18 cellular contexts compared by ENCODE assay signal in the genomic region with DNA sequence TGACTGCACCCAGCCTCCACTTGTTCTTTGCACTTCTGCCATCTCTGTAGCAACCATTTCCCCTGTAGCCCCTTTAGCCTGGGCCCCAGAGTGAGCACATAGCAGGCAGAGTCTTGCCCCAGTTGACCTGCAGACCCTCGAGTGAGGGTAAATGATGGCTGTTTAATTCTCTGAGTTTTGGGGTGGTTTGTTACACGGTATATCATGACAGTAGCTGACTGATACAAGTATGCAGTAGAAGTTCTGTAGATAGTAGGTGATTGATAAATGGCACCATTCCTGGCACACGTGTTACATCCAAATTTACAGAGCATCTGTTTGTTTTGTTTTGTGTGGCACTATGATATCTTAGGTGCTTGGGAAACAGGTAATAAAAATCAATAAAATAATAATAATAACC. TPM values are rescaled to one million over a fixed set of nuclear protein-coding genes. Genes with fewer than 3 reads are reported as not detected.
DNase-seq lines count a peak whose midpoint lies in the region; ATAC-seq and TF ChIP-seq lines count a peak whose summit lies in the region.
"Had no signal": no experiment of that assay in that cellular context is flagged by ENCODE, and none has a peak within 500 bp of the region (broad histone marks: within the 10 kb centered on the region; RNA-seq: fewer than 3 reads in every experiment).

No MANE protein-coding gene starts in this region.

- intact Hi-C loops in posterior vena cava (cut with DNase I) = no loop called here
- intact Hi-C loops in activated T-helper 1 cell treated with anti-CD3 and anti-CD28 coated beads, Interleukin-12 subunit alpha, Interleukin-12 subunit beta, Interleukin-2, Interleukin-4 antibody, amounts not matched to agents 30 ng/mL and 10 ng/mL and 1 ng/mL, durations not matched to agents 14 hours and 24 hours and 36 hours (cut with micrococcal nuclease) = no loop called here

- ATAC-seq in HG02642 (IDR thresholded peaks at IDR 0.05; ENCODE audit: poor library complexity, unreplicated experiment) (no peak), GM18873 (IDR thresholded peaks at IDR 0.05; ENCODE audit: low FRiP score, unreplicated experiment) (no peak), GM18519 (IDR thresholded peaks at IDR 0.05; ENCODE audit: low FRiP score, unreplicated experiment) (no peak)

- H3K4me2 ChIP-seq in BLaER1 = peak overlapping the region; percentile 91
- H3K4me2 ChIP-seq in BLaER1 treated with 17β-estradiol and CSF1 and Interleukin-3, amounts not matched to agents 10 nM and 100 nM = peak overlapping the region in 7 of 11 experiments; percentile 85 to 93 (median 89); a peak in 11 of 22 replicates

- H3K9me3 ChIP-seq in BLaER1 (no peaks in the 10 kb centered on the region), HEK293 (ENCODE audit: control insufficient read depth, insufficient read depth, low read depth, low read length) (no peaks in the 10 kb centered on the region)
- peaks cover 0 to 8% (median 7%) of the 10 kb centered on the region in 11 experiments; a peak in 14 of 22 replicates for H3K9me3 ChIP-seq in BLaER1 treated with 17β-estradiol and CSF1 and Interleukin-3, amounts not matched to agents 10 nM and 100 nM (replicated peaks in 1 of 11)
- H3K9me3 ChIP-seq: BE2C had no signal

- H4K20me1 ChIP-seq in BLaER1 = no peaks in the 10 kb centered on the region
- H4K20me1 ChIP-seq in BLaER1 treated with 17β-estradiol and CSF1 and Interleukin-3, amounts not matched to agents 10 nM and 100 nM = no peaks in the 10 kb centered on the region

- H3K27me3 Mint-ChIP-seq in activated T-helper 1 cell treated with anti-CD3 and anti-CD28 coated beads, Interleukin-12 subunit alpha, Interleukin-12 subunit beta, Interleukin-2, Interleukin-4 antibody, amounts not matched to agents 30 ng/mL and 10 ng/mL and 1 ng/mL, durations not matched to agents 14 hours and 24 hours and 36 hours (ENCODE audit: insufficient read depth) = peaks cover 1% of the 10 kb centered on the region
- H3K27me3 Mint-ChIP-seq: CD4-positive, CD25-positive, alpha-beta regulatory T cell had no signal

- H3K36me3 Mint-ChIP-seq in activated T-helper 1 cell treated with anti-CD3 and anti-CD28 coated beads, Interleukin-12 subunit alpha, Interleukin-12 subunit beta, Interleukin-2, Interleukin-4 antibody, amounts not matched to agents 30 ng/mL and 10 ng/mL and 1 ng/mL, durations not matched to agents 14 hours and 24 hours and 36 hours (ENCODE audit: low read depth) = no peaks in the 10 kb centered on the region
- H3K36me3 Mint-ChIP-seq: CD14-positive monocyte; CD4-positive, alpha-beta memory T cell; CD4-positive, CD25-positive, alpha-beta regulatory T cell; CD8-positive, alpha-beta memory T cell had no signal

- no peaks in the 10 kb centered on the region for H3K36me3 ChIP-seq in BLaER1
- no peaks in the 10 kb centered on the region for H3K36me3 ChIP-seq in BLaER1 treated with 17β-estradiol and CSF1 and Interleukin-3, amounts not matched to agents 10 nM and 100 nM
- H3K36me3 ChIP-seq in HEK293 (ENCODE audit: control insufficient read depth in 2 of 2, insufficient read depth in 1 of 2, low read length in 2 of 2) = no peaks in the 10 kb centered on the region
- H3K36me3 ChIP-seq: BE2C had no signal

- TF ChIP-seq CTCF in HEK293 (tag by site-specific recombination; IDR thresholded peaks at IDR 0.05) = no peak

- CTCF ChIA-PET in HEK293 (lab: Yijun Ruan, JAX) = interaction anchor here (0.6 kb wide), 1 partner anchor 75 kb away, joined by 3 read pairs; no protein-coding TSS in a partner anchor

- POLR2A ChIA-PET in HEK293 (lab: Yijun Ruan, JAX) = no interaction called here

- no peaks in the 10 kb centered on the region for H3K27me3 ChIP-seq in BLaER1
- no peaks in the 10 kb centered on the region for H3K27me3 ChIP-seq in BLaER1 treated with 17β-estradiol and CSF1 and Interleukin-3, amounts not matched to agents 10 nM and 100 nM
- H3K27me3 ChIP-seq: BE2C had no signal

- H3K4me1 Mint-ChIP-seq in activated T-helper 1 cell treated with anti-CD3 and anti-CD28 coated beads, Interleukin-12 subunit alpha, Interleukin-12 subunit beta, Interleukin-2, Interleukin-4 antibody, amounts not matched to agents 30 ng/mL and 10 ng/mL and 1 ng/mL, durations not matched to agents 14 hours and 24 hours and 36 hours (ENCODE audit: low read depth) = no peaks in the 10 kb centered on the region
- H3K4me1 Mint-ChIP-seq: CD14-positive monocyte; CD4-positive, alpha-beta memory T cell; CD4-positive, CD25-positive, alpha-beta regulatory T cell; CD8-positive, alpha-beta memory T cell had no signal

- H3K27ac ChIP-seq in BLaER1 (no peak overlapping the region), HEK293 (ENCODE audit: extremely low read depth, low read depth, low read length) (no peak overlapping the region)
- H3K27ac ChIP-seq in BLaER1 treated with 17β-estradiol and CSF1 and Interleukin-3, amounts not matched to agents 10 nM and 100 nM = peak overlapping the region in 1 of 11 experiments; percentile 73; a peak in 1 of 22 replicates

- H3K4me1 ChIP-seq in BLaER1 (peaks cover 89% of the 10 kb centered on the region), HEK293 (ENCODE audit: control insufficient read depth, insufficient read depth, low read length) (no peaks in the 10 kb centered on the region; the same call in 1 of the 2 replicates)
- H3K4me1 ChIP-seq in BLaER1 treated with 17β-estradiol and CSF1 and Interleukin-3, amounts not matched to agents 10 nM and 100 nM = peaks cover 21 to 95% (median 76%) of the 10 kb centered on the region in 10 experiments

- no peaks in the 10 kb centered on the region for H3K9me3 Mint-ChIP-seq in activated T-helper 1 cell treated with anti-CD3 and anti-CD28 coated beads, Interleukin-12 subunit alpha, Interleukin-12 subunit beta, Interleukin-2, Interleukin-4 antibody, amounts not matched to agents 30 ng/mL and 10 ng/mL and 1 ng/mL, durations not matched to agents 14 hours and 24 hours and 36 hours
- H3K9me3 Mint-ChIP-seq: CD4-positive, CD25-positive, alpha-beta regulatory T cell; CD8-positive, alpha-beta memory T cell had no signal

- H3K9ac ChIP-seq in BLaER1 = no peak overlapping the region
- no peak overlapping the region for H3K9ac ChIP-seq in BLaER1 treated with 17β-estradiol and CSF1 and Interleukin-3, amounts not matched to agents 10 nM and 100 nM

- no peak overlapping the region for H3K4me3 Mint-ChIP-seq in activated T-helper 1 cell treated with anti-CD3 and anti-CD28 coated beads, Interleukin-12 subunit alpha, Interleukin-12 subunit beta, Interleukin-2, Interleukin-4 antibody, amounts not matched to agents 30 ng/mL and 10 ng/mL and 1 ng/mL, durations not matched to agents 14 hours and 24 hours and 36 hours
- H3K4me3 Mint-ChIP-seq: CD14-positive monocyte; CD4-positive, alpha-beta memory T cell; CD4-positive, CD25-positive, alpha-beta regulatory T cell; CD8-positive, alpha-beta memory T cell had no signal

- no peak overlapping the region for H3K27ac Mint-ChIP-seq in activated T-helper 1 cell treated with anti-CD3 and anti-CD28 coated beads, Interleukin-12 subunit alpha, Interleukin-12 subunit beta, Interleukin-2, Interleukin-4 antibody, amounts not matched to agents 30 ng/mL and 10 ng/mL and 1 ng/mL, durations not matched to agents 14 hours and 24 hours and 36 hours
- H3K27ac Mint-ChIP-seq: CD14-positive monocyte; CD4-positive, alpha-beta memory T cell; CD4-positive, CD25-positive, alpha-beta regulatory T cell; CD8-positive, alpha-beta memory T cell had no signal

- peak; percentile 16 for DNase-seq in posterior vena cava (ENCODE audit: low spot score)
- DNase-seq in activated T-helper 1 cell treated with anti-CD3 and anti-CD28 coated beads, Interleukin-12 subunit alpha, Interleukin-12 subunit beta, Interleukin-2, Interleukin-4 antibody, amounts not matched to agents 30 ng/mL and 10 ng/mL and 1 ng/mL, durations not matched to agents 14 hours and 24 hours and 36 hours (ENCODE audit: low spot score) = no peak
- DNase-seq: 8988T; ACHN; BE2C; CD4-positive, alpha-beta memory T cell; CD4-positive, CD25-positive, alpha-beta regulatory T cell; CD8-positive, alpha-beta memory T cell; COR-L47; DMS79 treated with DMSO at 0.1 percent for 48 hours; GF-D8 had no signal

- H3K4me3 ChIP-seq in BLaER1 (no peak overlapping the region), HEK293 (ENCODE audit: low read depth, low read length) (no peak overlapping the region)
- H3K4me3 ChIP-seq in BLaER1 treated with 17β-estradiol and CSF1 and Interleukin-3, amounts not matched to agents 10 nM and 100 nM = no peak overlapping the region

TF ChIP-seq in HEK293, 187 proteins besides CTCF, POLR2A, EP300 and RAD21:
- TF ChIP-seq ZNF175 (tag by site-specific recombination; IDR thresholded peaks at IDR 0.05) (no peak), ZNF292 (tag by site-specific recombination; IDR thresholded peaks at IDR 0.05; ENCODE audit: borderline replicate concordance, low read depth) (no peak), YY2 (tag by site-specific recombination; IDR thresholded peaks at IDR 0.05) (no peak), GLI2 (tag by site-specific recombination; IDR thresholded peaks at IDR 0.05; ENCODE audit: borderline replicate concordance, low read depth) (no peak), ZBTB20 (tag by site-specific recombination; IDR thresholded peaks at IDR 0.05) (no peak), ATF2 (tag by site-specific recombination; IDR thresholded peaks at IDR 0.05; ENCODE audit: low read depth) (no peak), RBAK (tag by site-specific recombination; IDR thresholded peaks at IDR 0.05) (peak; percentile 98), ZNF791 (tag by site-specific recombination; IDR thresholded peaks at IDR 0.05) (no peak), KLF7 (tag by site-specific recombination; IDR thresholded peaks at IDR 0.05; ENCODE audit: borderline replicate concordance) (no peak), ZNF664 (tag by site-specific recombination; IDR thresholded peaks at IDR 0.05) (0 out of 2 replicates have a peak, but pooled peaks have one; percentile 15)

RNA-seq across cellular contexts. Expression of gene CALM1, which starts 32.4 kb away (rescaled TPM):
- total RNA-seq in posterior vena cava = 100 to 1,000 TPM; 662 to 764 TPM
- 513 and 521 TPM in 2 replicates for total RNA-seq in activated T-helper 1 cell treated with anti-CD3 and anti-CD28 coated beads, Interleukin-12 subunit alpha, Interleukin-12 subunit beta, Interleukin-2, Interleukin-4 antibody, amounts not matched to agents 30 ng/mL and 10 ng/mL and 1 ng/mL, durations not matched to agents 14 hours and 24 hours and 36 hours
